In genomic region chr11:64721359-64721699, GRCh38 we compare ENCODE assay signal across 19 cellular contexts. TPM values are rescaled to one million over a fixed set of nuclear protein-coding genes. Genes with fewer than 3 reads are reported as not detected.
DNase-seq lines count a peak whose midpoint lies in the region; ATAC-seq and TF ChIP-seq lines count a peak whose summit lies in the region.
"Had no signal": no experiment of that assay in that cellular context is flagged by ENCODE, and none has a peak within 500 bp of the region (broad histone marks: within the 10 kb centered on the region; RNA-seq: fewer than 3 reads in every experiment).

No MANE protein-coding gene starts in this region.

- no peak overlapping the region for H3K4me2 ChIP-seq in neural progenitor cell
- H3K4me2 ChIP-seq: A549 had no signal

- H3K9me3 ChIP-seq in endodermal cell (ENCODE audit: control insufficient read depth, low read length) (no peaks in the 10 kb centered on the region), neural progenitor cell (ENCODE audit: low read depth) (no peaks in the 10 kb centered on the region)
- H3K9me3 ChIP-seq: A549, HAP-1 had no signal

- H2AFZ ChIP-seq in neural progenitor cell (replicated peaks) = no peak overlapping the region
- H2AFZ ChIP-seq: GM23248 had no signal

- H3K4me3 ChIP-seq in endodermal cell (ENCODE audit: low read length) (no peak overlapping the region), neural progenitor cell (no peak overlapping the region)
- H3K4me3 ChIP-seq: A549, GM23248, HAP-1, K562 had no signal

- no peaks in the 10 kb centered on the region for H3K36me3 Mint-ChIP-seq in endodermal cell (ENCODE audit: low read depth)
- H3K36me3 Mint-ChIP-seq in neural progenitor cell = no peaks in the 10 kb centered on the region

- H3K27me3 ChIP-seq in endodermal cell (ENCODE audit: control insufficient read depth, insufficient read depth, low read length, poor library complexity, severe bottlenecking) (peaks cover 68% of the 10 kb centered on the region), neural progenitor cell (peaks cover 69% of the 10 kb centered on the region)

- H3K27me3 Mint-ChIP-seq in endodermal cell (ENCODE audit: insufficient read depth) (peaks cover 72% of the 10 kb centered on the region), neural progenitor cell (ENCODE audit: insufficient read depth, low read depth) (peaks cover 29% of the 10 kb centered on the region)

- no peaks in the 10 kb centered on the region for H3K79me2 ChIP-seq in neural progenitor cell (ENCODE audit: low read depth)

- no peaks in the 10 kb centered on the region for H3K36me3 ChIP-seq in endodermal cell (ENCODE audit: control insufficient read depth, insufficient read depth, low read length)
- no peaks in the 10 kb centered on the region for H3K36me3 ChIP-seq in neural progenitor cell
- H3K36me3 ChIP-seq: HAP-1 had no signal

- no peak overlapping the region for H3K27ac Mint-ChIP-seq in endodermal cell
- H3K27ac Mint-ChIP-seq in neural progenitor cell = no peak overlapping the region

- no peaks in the 10 kb centered on the region for H3F3A ChIP-seq in neural progenitor cell (ENCODE audit: low read depth)

- H3K4me1 Mint-ChIP-seq in endodermal cell (peaks cover 7% of the 10 kb centered on the region), neural progenitor cell (peaks cover 43% of the 10 kb centered on the region)

- H3K27ac ChIP-seq in endodermal cell (ENCODE audit: low read depth, low read length) (no peak overlapping the region), neural progenitor cell (no peak overlapping the region)
- H3K27ac ChIP-seq: A549, C4-2B, GM23248 had no signal

- H3K4me1 ChIP-seq in endodermal cell (ENCODE audit: control insufficient read depth, insufficient read depth, low read length) (no peaks in the 10 kb centered on the region), neural progenitor cell (peaks cover 13% of the 10 kb centered on the region)
- H3K4me1 ChIP-seq: HAP-1 had no signal

- H3K9ac ChIP-seq in endodermal cell (ENCODE audit: extremely low read depth, low read length, poor library complexity, severe bottlenecking) (no peak overlapping the region), neural progenitor cell (no peak overlapping the region)
- H3K9ac ChIP-seq: GM23248 had no signal

- in situ Hi-C loops in GM13976 (cut with MboI; ENCODE audit: low sequenced_read_pairs, unreplicated experiment) = no loop called here

- no peaks in the 10 kb centered on the region for H4K20me1 ChIP-seq in neural progenitor cell (ENCODE audit: low read depth)

- no peak for TF ChIP-seq CTCF in GM13976 (IDR thresholded peaks at IDR 0.05; ENCODE audit: borderline replicate concordance, control extremely low read depth, extremely low read depth, insufficient read depth, missing control alignments)
- no peak for TF ChIP-seq CTCF in endodermal cell (conservative IDR thresholded peaks at IDR 0.05)
- no peak for TF ChIP-seq CTCF in neural progenitor cell (IDR thresholded peaks at IDR 0.05)

- 70 to 93% methylated on average over 3 of the region's 3 CpGs for WGBS in endodermal cell (ENCODE audit: insufficient coverage in 1 of 2, insufficient read length in 1 of 2), 2 experiments

- DNase-seq in GM13976 (ENCODE audit: low spot score) (peak; percentile 34), endodermal cell (peak; percentile 30), neural progenitor cell (ENCODE audit: low spot score) (no peak), NCI-H2107 treated with DMSO at 0.1 percent for 48 hours (lab: John Stamatoyannopoulos, UW; ENCODE audit: unreplicated experiment) (no peak), SKM-1 treated with dmso at 0.1 percent for 144 hours (lab: John Stamatoyannopoulos, UW; ENCODE audit: unreplicated experiment) (no peak)
- DNase-seq: AML-193, DMS153, DMS79, GDM1, GM23248, IMR-90 had no signal

- H3K9me3 Mint-ChIP-seq in endodermal cell = no peaks in the 10 kb centered on the region
- H3K9me3 Mint-ChIP-seq in neural progenitor cell = no peaks in the 10 kb centered on the region
- H3K9me3 Mint-ChIP-seq: CD4-positive, alpha-beta memory T cell had no signal

- ATAC-seq in GM21528 (IDR thresholded peaks at IDR 0.05; ENCODE audit: low FRiP score, unreplicated experiment) = no peak
- ATAC-seq: A549, K562 had no signal

- H3K4me3 Mint-ChIP-seq in endodermal cell = no peak overlapping the region
- peak overlapping the region; percentile 85 for H3K4me3 Mint-ChIP-seq in neural progenitor cell

RNA-seq across cellular contexts. Expression of gene NRXN2, which starts 1.7 kb away (rescaled TPM):
- total RNA-seq in endodermal cell (1 to 10 TPM in 1 of 2 donors, under 1 TPM in 1; 1.00 to 1.5 TPM), neural progenitor cell (ENCODE audit: low replicate concordance) (2.2 and 9.2 TPM in 2 replicates)
- 26.7 TPM for polyA plus RNA-seq in endodermal cell (2013, experiment 1 of 2)
- 29.3 TPM for polyA plus RNA-seq in endodermal cell (2013, experiment 2 of 2)
- polyA plus RNA-seq: CD4-positive, alpha-beta memory T cell had no signal

RNA-seq across cellular contexts. Expression of gene RASGRP2, which starts 22.6 kb away (rescaled TPM):
- 1 to 10 TPM in 1 of 2 donors, under 1 TPM in 1; 0.86 to 1.9 TPM for total RNA-seq in endodermal cell
- 5.0 TPM for polyA plus RNA-seq in endodermal cell (2013, experiment 1 of 2)
- polyA plus RNA-seq in endodermal cell (2013, experiment 2 of 2) = 3.8 TPM
- total RNA-seq in neural progenitor cell (ENCODE audit: low replicate concordance) = 0.06 and 1.8 TPM in 2 replicates
- total RNA-seq: Daoy, GM23248, H4, IMR-90 had no signal

RNA-seq across cellular contexts. Expression of gene PYGM, which starts 38.4 kb away (rescaled TPM):
- 1 to 10 TPM; 1.1 to 1.2 TPM for total RNA-seq in endodermal cell
- polyA plus RNA-seq in endodermal cell (2013, experiment 1 of 2) = 2.0 TPM
- polyA plus RNA-seq in endodermal cell (2013, experiment 2 of 2) = 1.3 TPM
- total RNA-seq in neural progenitor cell (ENCODE audit: low replicate concordance) = 1.4 and 2.2 TPM in 2 replicates
- total RNA-seq: Daoy, GM23248 had no signal
- polyA plus RNA-seq: GM23248 had no signal

RNA-seq across cellular contexts. Expression of gene SF1, which starts 57.0 kb away (rescaled TPM):
- 100 to 1,000 TPM; 331 to 399 TPM for total RNA-seq in endodermal cell
- polyA plus RNA-seq in endodermal cell (2013, experiment 1 of 2) = 250 TPM
- 216 TPM for polyA plus RNA-seq in endodermal cell (2013, experiment 2 of 2)
- 140 and 193 TPM in 2 replicates for total RNA-seq in neural progenitor cell (ENCODE audit: low replicate concordance)

Comparison
In these comparisons a context has a peak if more than half of its experiments do, and no peak if none do; other contexts are left out.
1. DNase-seq: peak in GM13976 (single experiment) and endodermal cell (single experiment); none in neural progenitor cell (single experiment), NCI-H2107 treated with DMSO at 0.1 percent for 48 hours (single experiment) and SKM-1 treated with dmso at 0.1 percent for 144 hours (single experiment).